9 cellular contexts compared by ENCODE assay signal in genomic region chr6:123965894-123966293, GRCh38.
DNase-seq lines count a peak whose midpoint lies in the region; ATAC-seq, FAIRE-seq and TF ChIP-seq lines count a peak whose summit lies in the region.
"Had no signal": no experiment of that assay in that cellular context is flagged by ENCODE, and none has a peak within 500 bp of the region (broad histone marks: within the 10 kb centered on the region; RNA-seq: fewer than 3 reads in every experiment).

No MANE protein-coding gene starts in this region.

- no peaks in the 10 kb centered on the region for H3K27me3 Mint-ChIP-seq in Calu3 (ENCODE audit: unreplicated experiment)

- H3K4me1 Mint-ChIP-seq in Calu3 (ENCODE audit: low read depth, unreplicated experiment): no peaks in the 10 kb centered on the region

- intact Hi-C loops in Calu3 (cut with micrococcal nuclease; ENCODE audit: unreplicated experiment): loop anchor here (1.0 kb wide), 1 partner anchor 164 kb away; no protein-coding TSS in a partner anchor

- ATAC-seq in left lobe of liver: peak; percentile 29
- ATAC-seq in HG03159 (IDR thresholded peaks at IDR 0.05; ENCODE audit: unreplicated experiment): no peak

- CTCF ChIA-PET in Calu3 (lab: Charles Lee): interaction anchor here (1.7 kb wide), 1 partner anchor 163 kb away, joined by 11 read pairs; no protein-coding TSS in a partner anchor

- BruUV-seq in Calu3 (replicated peaks; lab: Mats Ljungman, UMichigan): no TSS peak

- no peak overlapping the region for H3K27ac Mint-ChIP-seq in Calu3 (ENCODE audit: unreplicated experiment)

- TF ChIP-seq CTCF in Calu3 (IDR thresholded peaks at IDR 0.05; ENCODE audit: unreplicated experiment) (no peak), LNCAP (IDR thresholded peaks at IDR 0.05) (0 out of 2 replicates have a peak, but pooled peaks have one; percentile 11), bronchial epithelial cell (IDR thresholded peaks at IDR 0.05; ENCODE audit: insufficient read depth, low read length, severe bottlenecking) (peak; percentile 34)

- no peak overlapping the region for H3K4me3 ChIP-seq in bronchial epithelial cell (ENCODE audit: low read depth, low read length)

- H3K36me3 Mint-ChIP-seq in Calu3 (ENCODE audit: insufficient read depth, unreplicated experiment): no peaks in the 10 kb centered on the region

- no peak for TF ChIP-seq POLR2A in GM12892 (IDR thresholded peaks at IDR 0.05; ENCODE audit: low read depth, low read length)

- no peaks in the 10 kb centered on the region for H3K9me3 Mint-ChIP-seq in Calu3 (ENCODE audit: low read depth, unreplicated experiment)

- DNase-seq in Calu3 (peak; percentile 6), bronchial epithelial cell (ENCODE audit: low read depth) (peak; percentile 42), left lobe of liver (ENCODE audit: low spot score) (no peak), GM12892 (ENCODE audit: insufficient read length) (no peak)
- DNase-seq in stimulated activated CD8-positive, alpha-beta memory T cell treated with anti-CD3 and anti-CD28 coated beads, Interleukin-4, amount 100 ng/mL, for 48 hours: no peak
- no peak for DNase-seq in activated CD4-positive, CD25-positive, alpha-beta regulatory T cell treated with anti-CD3 and anti-CD28 coated beads, Interleukin-2, amount 50 U/mL, for 72 hours
- DNase-seq: activated CD4-positive, alpha-beta T cell treated with anti-CD3 and anti-CD28 coated beads, Interleukin-2, amount 50 U/mL, for 1 hour had no signal

- H3K36me3 ChIP-seq in bronchial epithelial cell (ENCODE audit: control insufficient read depth, insufficient read depth, low read length): no peaks in the 10 kb centered on the region

- peaks cover 3% of the 10 kb centered on the region for H3K27me3 ChIP-seq in bronchial epithelial cell (ENCODE audit: control insufficient read depth, insufficient read depth, low read length)

- FAIRE-seq in bronchial epithelial cell (lab: Jason Lieb, UNC): no peak
- no peak for FAIRE-seq in GM12892 (lab: Jason Lieb, UNC)

- H3K4me3 Mint-ChIP-seq in Calu3 (ENCODE audit: low read depth, unreplicated experiment): no peak overlapping the region

Comparison
In these comparisons a context has a peak if more than half of its experiments do, and no peak if none do; other contexts are left out.
1. DNase-seq: peak in Calu3 (single experiment) and bronchial epithelial cell (single experiment); none in left lobe of liver (single experiment), GM12892 (single experiment), stimulated activated CD8-positive, alpha-beta memory T cell treated with anti-CD3 and anti-CD28 coated beads, Interleukin-4, amount 100 ng/mL, for 48 hours (single experiment) and activated CD4-positive, CD25-positive, alpha-beta regulatory T cell treated with anti-CD3 and anti-CD28 coated beads, Interleukin-2, amount 50 U/mL, for 72 hours (single experiment).